In genomic region chr14:92122351-92122677, GRCh38 we compare ENCODE assay signal across 8 cellular contexts. TPM values are rescaled to one million over a fixed set of nuclear protein-coding genes. Genes with fewer than 3 reads are reported as not detected.
A peak's percentile ranks its signal among the peaks of the same experiment; 100 is the strongest.
DNase-seq lines count a peak whose midpoint lies in the region; ATAC-seq and TF ChIP-seq lines count a peak whose summit lies in the region.

No MANE protein-coding gene starts in this region.

- H3K9me3 ChIP-seq in GM23248 (ENCODE audit: low read depth) (no peaks in the 10 kb centered on the region), NT2/D1 (ENCODE audit: insufficient read depth, low read length) (no peaks in the 10 kb centered on the region), stomach (no peaks in the 10 kb centered on the region)

- in situ Hi-C loops in GM23248 (cut with MboI), result no loop called here

- TF ChIP-seq CTCF in stomach (IDR thresholded peaks at IDR 0.05), result no peak

- H3K27me3 ChIP-seq in GM23248 (replicated peaks; ENCODE audit: insufficient read depth) (no peaks in the 10 kb centered on the region), NT2/D1 (ENCODE audit: insufficient read depth, insufficient read length) (no peaks in the 10 kb centered on the region), stomach (no peaks in the 10 kb centered on the region)

- no peaks in the 10 kb centered on the region for H3K9me2 ChIP-seq in GM23248 (ENCODE audit: insufficient read depth)

- H3K27ac Mint-ChIP-seq in central memory CD8-positive, alpha-beta T cell (ENCODE audit: low read depth), result peak overlapping the region; percentile 99

- no peak for TF ChIP-seq POLR2A in stomach (IDR thresholded peaks at IDR 0.05)

- peaks cover 25% of the 10 kb centered on the region; the same call in 1 of the 2 replicates for H3K36me3 ChIP-seq in GM23248 (ENCODE audit: low read depth)
- H3K36me3 ChIP-seq in NT2/D1 (ENCODE audit: insufficient read depth, insufficient read length, low read length), result peaks cover 73% of the 10 kb centered on the region
- H3K36me3 ChIP-seq in stomach, result peaks cover 0 to 35% (median 23%) of the 10 kb centered on the region in 4 donors

- H3K36me3 Mint-ChIP-seq in central memory CD8-positive, alpha-beta T cell (ENCODE audit: insufficient read depth), result peaks cover 25% of the 10 kb centered on the region

- H3K9ac ChIP-seq in GM23248 (peak overlapping the region; percentile 96), NT2/D1 (ENCODE audit: insufficient read length, low read depth) (peak overlapping the region; percentile 98)

- 0 out of 2 replicates have a peak, but pooled peaks cover 3% of the 10 kb centered on the region for H3F3A ChIP-seq in GM23248 (ENCODE audit: insufficient read depth)

- peak overlapping the region; percentile 87 for H3K4me2 ChIP-seq in GM23248 (ENCODE audit: unreplicated experiment)

- H3K79me2 ChIP-seq in GM23248 (ENCODE audit: insufficient read depth), result peaks cover 89% of the 10 kb centered on the region

- H3K4me3 ChIP-seq in GM23248, result peak overlapping the region; percentile 97
- H3K4me3 ChIP-seq in NT2/D1 (ENCODE audit: insufficient read length, low read depth), result peak overlapping the region; percentile 93
- peak overlapping the region; percentile 82 to 93 (median 89) for H3K4me3 ChIP-seq in stomach

- H3K27me3 Mint-ChIP-seq in central memory CD8-positive, alpha-beta T cell, result no peaks in the 10 kb centered on the region

- WGBS in GM23248 (ENCODE audit: low coverage in 1 of 2, low lambda C conversion rate in 2 of 2, missing lambda C conversion rate in 2 of 2), 2 experiments, result 2% methylated on average over 22 of the region's 22 CpGs
- WGBS in stomach, 5 donors, result 0 to 1% (median 0%) methylated on average over 22 of the region's 22 CpGs

- H3K27ac ChIP-seq in GM23248, result peak overlapping the region; percentile 87
- peak overlapping the region; percentile 92 to 98 (median 94) for H3K27ac ChIP-seq in stomach

- H3K4me1 ChIP-seq in GM23248 (ENCODE audit: insufficient read depth) (peaks cover 18% of the 10 kb centered on the region), NT2/D1 (ENCODE audit: insufficient read depth, insufficient read length) (peaks cover 5% of the 10 kb centered on the region), stomach (peaks cover 26 to 75% (median 46%) of the 10 kb centered on the region in 4 donors)

- H4K20me1 ChIP-seq in GM23248 (ENCODE audit: insufficient read depth), result no peaks in the 10 kb centered on the region

- peak overlapping the region; percentile 96 for H3K4me3 Mint-ChIP-seq in central memory CD8-positive, alpha-beta T cell

- no peaks in the 10 kb centered on the region for H3K9me3 Mint-ChIP-seq in central memory CD8-positive, alpha-beta T cell

- peaks cover 39% of the 10 kb centered on the region for H3K4me1 Mint-ChIP-seq in central memory CD8-positive, alpha-beta T cell

- no peak for TF ChIP-seq EP300 in stomach (IDR thresholded peaks at IDR 0.05)

- intact Hi-C loops in left colon (cut with DNase I, micrococcal nuclease) (no loop called here), stomach (cut with DNase I; ENCODE audit: low total_unique reads) (no loop called here)

- no peak for ATAC-seq in central memory CD8-positive, alpha-beta T cell (replicated peaks; ENCODE audit: extremely low read depth, poor library complexity, severe bottlenecking)
- ATAC-seq in left colon (peak; percentile 38), GM18498 (IDR thresholded peaks at IDR 0.05; ENCODE audit: unreplicated experiment) (no peak)

- peak overlapping the region; percentile 93 for H2AFZ ChIP-seq in GM23248

- DNase-seq in DMS 273 (lab: John Stamatoyannopoulos, UW; ENCODE audit: unreplicated experiment) (peak; percentile 73), DMS 273 treated with DMSO at 0.1 percent for 48 hours (lab: John Stamatoyannopoulos, UW) (no peak), GM23248 (peak; percentile 66), NT2/D1 (ENCODE audit: low read depth, low spot score) (no peak), left colon (peak in 1 of 2 donors; percentile 41), stomach (no peak)
- DNase-seq in central memory CD8-positive, alpha-beta T cell (ENCODE audit: low spot score in 2 of 2), result no peak

RNA-seq across cellular contexts. Expression of gene CPSF2, which starts 0.5 kb away (rescaled TPM):
- total RNA-seq in GM23248 (2014; rRNA removed; shearing (Covaris generic)), result 38.7 and 53.6 TPM in 2 replicates
- 41.0 and 42.6 TPM in 2 replicates for polyA plus RNA-seq in GM23248 (2016; fragmentation: Nextera tagmentation; extraction: Ambion mirVana)
- total RNA-seq in left colon, result 10 to 100 TPM; 46.9 TPM
- total RNA-seq in stomach, result 10 to 100 TPM in 3 of 5 donors, 1 to 10 TPM in 2; 5.8 to 36.6 (median 24.3) TPM
- polyA plus RNA-seq in stomach, result 1 to 10 TPM; 5.5 to 8.3 (median 7.2) TPM

RNA-seq across cellular contexts. Expression of gene NDUFB1, which starts 0.8 kb away (rescaled TPM):
- 136 and 144 TPM in 2 replicates for total RNA-seq in GM23248 (2014; rRNA removed; shearing (Covaris generic))
- polyA plus RNA-seq in GM23248 (2016; fragmentation: Nextera tagmentation; extraction: Ambion mirVana) (321 and 336 TPM in 2 replicates), stomach (1,000 to 10,000 TPM in 1 of 3 donors, 100 to 1,000 TPM in 2; 801 to 1,152 (median 912) TPM)
- total RNA-seq in left colon (100 to 1,000 TPM; 179 TPM), stomach (100 to 1,000 TPM in 4 of 5 donors, 10 to 100 TPM in 1; 22.2 to 517 (median 230) TPM)

RNA-seq across cellular contexts. Expression of gene ATXN3, which starts 15.9 kb away (rescaled TPM):
- total RNA-seq in GM23248 (2014; rRNA removed; shearing (Covaris generic)), result 35.7 and 75.6 TPM in 2 replicates
- polyA plus RNA-seq in GM23248 (2016; fragmentation: Nextera tagmentation; extraction: Ambion mirVana), result 19.4 and 25.9 TPM in 2 replicates
- 10 to 100 TPM; 21.8 to 28.0 TPM for total RNA-seq in left colon
- total RNA-seq in stomach, result 100 to 1,000 TPM in 1 of 5 donors, 10 to 100 TPM in 3, 1 to 10 TPM in 1; 4.5 to 229 (median 31.6) TPM
- 10 to 100 TPM; 11.7 to 36.8 (median 18.7) TPM for polyA plus RNA-seq in stomach

Comparison
In these comparisons a context has a peak if more than half of its experiments do, and no peak if none do; other contexts are left out.
1. DNase-seq: peak in DMS 273 (single experiment) and GM23248 (single experiment); none in DMS 273 treated with DMSO at 0.1 percent for 48 hours (single experiment), NT2/D1 (single experiment), central memory CD8-positive, alpha-beta T cell (0 of 2) and stomach (single experiment).
2. Peak in every context shown above with its lines, with median percentiles within 50 percentile points of each other: H3K4me3 ChIP-seq.